In the genomic region with DNA sequence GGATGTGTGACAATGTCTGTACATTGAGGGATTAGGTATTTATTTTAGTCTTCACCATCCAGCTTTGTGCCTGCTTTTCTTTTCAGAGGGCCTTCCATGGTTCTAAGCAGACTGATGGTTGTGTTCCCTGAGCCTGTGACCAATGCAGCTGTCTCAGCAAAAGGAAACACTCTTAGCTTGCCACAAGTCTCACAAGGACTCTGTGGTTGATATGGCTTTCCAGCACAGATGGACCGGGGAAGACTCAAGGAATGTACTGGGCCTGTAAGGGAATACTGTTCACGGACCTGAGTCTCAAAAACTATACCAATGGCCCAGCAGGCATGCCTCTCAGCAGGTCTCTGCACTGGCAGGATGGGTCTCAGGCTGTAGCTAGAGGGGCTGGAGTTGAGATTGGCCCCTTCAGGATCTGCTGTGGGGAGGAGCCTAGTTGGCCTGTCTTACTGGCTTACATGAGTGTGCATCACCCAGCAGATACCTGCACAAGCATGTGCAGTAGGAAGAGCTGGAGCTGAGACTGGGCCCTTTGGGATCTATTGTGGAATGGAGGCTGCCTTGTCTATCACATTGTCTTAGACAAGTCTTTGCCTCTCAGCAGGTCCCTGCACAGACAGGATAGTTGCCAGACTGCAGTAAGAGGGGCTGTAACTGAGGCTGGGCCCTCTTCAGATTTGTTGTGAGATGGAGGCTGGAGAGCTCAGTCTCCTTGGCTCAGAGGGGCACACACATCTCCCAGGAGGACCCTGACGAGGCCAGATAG, we compare ENCODE assay signal across 21 cellular contexts. TPM values are rescaled to one million over a fixed set of nuclear protein-coding genes. Genes with fewer than 3 reads are reported as not detected.
A peak's percentile ranks its signal among the peaks of the same experiment; 100 is the strongest.
DNase-seq lines count a peak whose midpoint lies in the region; ATAC-seq and TF ChIP-seq lines count a peak whose summit lies in the region.
"Had no signal": no experiment of that assay in that cellular context is flagged by ENCODE, and none has a peak within 500 bp of the region (broad histone marks: within the 10 kb centered on the region; RNA-seq: fewer than 3 reads in every experiment).

No MANE protein-coding gene starts in this region.

- peaks cover 5% of the 10 kb centered on the region for H3K4me1 ChIP-seq in endodermal cell (ENCODE audit: control insufficient read depth, insufficient read depth, low read length)
- no peaks in the 10 kb centered on the region for H3K4me1 ChIP-seq in smooth muscle cell (ENCODE audit: low read depth)
- peaks cover 3% of the 10 kb centered on the region; the same call in 1 of the 2 replicates for H3K4me1 ChIP-seq in Caco-2
- H3K4me1 ChIP-seq: neural progenitor cell, testis had no signal

- no peaks in the 10 kb centered on the region for H4K20me1 ChIP-seq in smooth muscle cell (ENCODE audit: low read depth)

- POLR2A ChIA-PET in activated CD4-positive, alpha-beta T cell treated with anti-CD3 and anti-CD28 coated beads, Interleukin-2, amount 10 ng/mL, durations not matched to agents 7 days and 5 days (lab: Charles Lee) = no interaction called here
- POLR2A ChIA-PET in Caco-2 (lab: Charles Lee) = no interaction called here

- no peaks in the 10 kb centered on the region for H3K9me3 ChIP-seq in endodermal cell (ENCODE audit: control insufficient read depth, low read length)
- no peaks in the 10 kb centered on the region for H3K9me3 ChIP-seq in smooth muscle cell (replicated peaks; ENCODE audit: low read depth)
- H3K9me3 ChIP-seq in Caco-2 = peaks cover 11% of the 10 kb centered on the region; the same call in 1 of the 2 replicates
- H3K9me3 ChIP-seq: testis had no signal

- H3K27ac ChIP-seq in endodermal cell (ENCODE audit: low read depth, low read length) (no peak overlapping the region), smooth muscle cell (ENCODE audit: low read depth) (no peak overlapping the region)
- H3K27ac ChIP-seq: coronary artery, neural progenitor cell, testis had no signal

- H3K4me3 ChIP-seq in endodermal cell (ENCODE audit: low read length) (peak overlapping the region; percentile 10), smooth muscle cell (no peak overlapping the region), Caco-2 (ENCODE audit: low read depth, low read length) (no peak overlapping the region)
- H3K4me3 ChIP-seq: coronary artery, neural progenitor cell, testis had no signal

- peaks cover 6% of the 10 kb centered on the region for H3K27me3 Mint-ChIP-seq in activated CD4-positive, alpha-beta T cell treated with anti-CD3 and anti-CD28 coated beads, Interleukin-2, amount 10 ng/mL, durations not matched to agents 7 days and 5 days
- H3K27me3 Mint-ChIP-seq in endodermal cell (ENCODE audit: insufficient read depth) (peaks cover 1% of the 10 kb centered on the region), Caco-2 (ENCODE audit: insufficient read depth, unreplicated experiment) (no peaks in the 10 kb centered on the region)
- H3K27me3 Mint-ChIP-seq: activated B cell treated with CpG ODN at 0.5 μM for 24 hours, T-helper 17 cell had no signal

- no peak for DNase-seq in activated CD4-positive, alpha-beta T cell treated with anti-CD3 and anti-CD28 coated beads, Interleukin-2, amount 10 ng/mL, durations not matched to agents 7 days and 5 days
- no peak for DNase-seq in activated CD4-positive, alpha-beta T cell treated with anti-CD3 and anti-CD28 coated beads, Interleukin-2, amount 50 U/mL, for 48 hours
- DNase-seq in endodermal cell (peak; percentile 55), smooth muscle cell (lab: John Stamatoyannopoulos, UW; ENCODE audit: unreplicated experiment) (no peak), DMS153 (lab: John Stamatoyannopoulos, UW) (no peak), Caco-2 (no peak), globus pallidus (ENCODE audit: low spot score) (no peak)
- DNase-seq: activated CD8-positive, alpha-beta memory T cell treated with anti-CD3 and anti-CD28 coated beads for 24 hours; DND-41; KG1; NCI-H1092; NCI-H2029 treated with DMSO at 0.1 percent for 48 hours; SHP77; T-helper 17 cell; testis had no signal

- H3K36me3 ChIP-seq in endodermal cell (ENCODE audit: control insufficient read depth, insufficient read depth, low read length) (no peaks in the 10 kb centered on the region), smooth muscle cell (ENCODE audit: low read depth) (no peaks in the 10 kb centered on the region), Caco-2 (ENCODE audit: control insufficient read depth, insufficient read depth, low read length) (no peaks in the 10 kb centered on the region)
- H3K36me3 ChIP-seq: neural progenitor cell had no signal

- H3K27me3 ChIP-seq in endodermal cell (ENCODE audit: control insufficient read depth, insufficient read depth, low read length, poor library complexity, severe bottlenecking) (no peaks in the 10 kb centered on the region), smooth muscle cell (ENCODE audit: low read depth) (no peaks in the 10 kb centered on the region), Caco-2 (replicated peaks; ENCODE audit: control insufficient read depth, insufficient read depth, low read length) (no peaks in the 10 kb centered on the region)
- H3K27me3 ChIP-seq: neural progenitor cell, testis had no signal

- no peak overlapping the region for H3K4me2 ChIP-seq in smooth muscle cell
- H3K4me2 ChIP-seq: neural progenitor cell had no signal

- H3K9ac ChIP-seq in endodermal cell (ENCODE audit: extremely low read depth, low read length, poor library complexity, severe bottlenecking) (no peak overlapping the region), smooth muscle cell (ENCODE audit: low read depth) (no peak overlapping the region)
- H3K9ac ChIP-seq: neural progenitor cell had no signal

- no peak for TF ChIP-seq CTCF in endodermal cell (conservative IDR thresholded peaks at IDR 0.05)
- no peak for TF ChIP-seq CTCF in smooth muscle cell (IDR thresholded peaks at IDR 0.05; ENCODE audit: borderline replicate concordance, insufficient read depth, poor library complexity, severe bottlenecking)
- no peak for TF ChIP-seq CTCF in Caco-2 (IDR thresholded peaks at IDR 0.05; ENCODE audit: insufficient read depth in 1 of 2, low read depth in 1 of 2, low read length in 1 of 2, severe bottlenecking in 1 of 2, unreplicated experiment in 1 of 2)

- CTCF ChIA-PET in activated CD4-positive, alpha-beta T cell treated with anti-CD3 and anti-CD28 coated beads, Interleukin-2, amount 10 ng/mL, durations not matched to agents 7 days and 5 days (lab: Charles Lee) = no interaction called here
- CTCF ChIA-PET in Caco-2 (lab: Charles Lee) = interaction anchor here (0.7 kb wide), 1 partner anchor 20 kb away, joined by 4 read pairs; no protein-coding TSS in a partner anchor

- intact Hi-C loops in Caco-2 (cut with micrococcal nuclease; ENCODE audit: unreplicated experiment) = no loop called here

- WGBS in endodermal cell (ENCODE audit: insufficient coverage in 1 of 2, insufficient read length in 1 of 2), 2 experiments = 95 to 100% methylated on average over 1 to 3 of the region's 3 CpGs
- 84% methylated on average over 3 of the region's 3 CpGs for WGBS in smooth muscle cell (ENCODE audit: low lambda C conversion rate)

- H3K9me3 Mint-ChIP-seq in activated CD4-positive, alpha-beta T cell treated with anti-CD3 and anti-CD28 coated beads, Interleukin-2, amount 10 ng/mL, durations not matched to agents 7 days and 5 days = peaks cover 2% of the 10 kb centered on the region
- peaks cover 13% of the 10 kb centered on the region for H3K9me3 Mint-ChIP-seq in endodermal cell
- peaks cover 38% of the 10 kb centered on the region for H3K9me3 Mint-ChIP-seq in Caco-2 (ENCODE audit: unreplicated experiment)
- H3K9me3 Mint-ChIP-seq: neural progenitor cell had no signal

- no peaks in the 10 kb centered on the region for H3K36me3 Mint-ChIP-seq in activated CD4-positive, alpha-beta T cell treated with anti-CD3 and anti-CD28 coated beads, Interleukin-2, amount 10 ng/mL, durations not matched to agents 7 days and 5 days (ENCODE audit: low read depth)
- H3K36me3 Mint-ChIP-seq in endodermal cell (ENCODE audit: low read depth) = no peaks in the 10 kb centered on the region
- no peaks in the 10 kb centered on the region for H3K36me3 Mint-ChIP-seq in Caco-2 (ENCODE audit: insufficient read depth, unreplicated experiment)
- H3K36me3 Mint-ChIP-seq: neural progenitor cell had no signal

- no peak overlapping the region for H2AFZ ChIP-seq in smooth muscle cell (ENCODE audit: low read depth)
- H2AFZ ChIP-seq: neural progenitor cell had no signal

- ATAC-seq in HG03432 (IDR thresholded peaks at IDR 0.05; ENCODE audit: unreplicated experiment) = peak; percentile 24
- ATAC-seq: T-helper 17 cell had no signal

- peaks cover 10% of the 10 kb centered on the region for H3K4me1 Mint-ChIP-seq in activated CD4-positive, alpha-beta T cell treated with anti-CD3 and anti-CD28 coated beads, Interleukin-2, amount 10 ng/mL, durations not matched to agents 7 days and 5 days
- H3K4me1 Mint-ChIP-seq in endodermal cell (peaks cover 17% of the 10 kb centered on the region), Caco-2 (ENCODE audit: low read depth, unreplicated experiment) (peaks cover 9% of the 10 kb centered on the region)
- H3K4me1 Mint-ChIP-seq: brain, neural progenitor cell, T-helper 17 cell had no signal

- H3K4me3 Mint-ChIP-seq in activated CD4-positive, alpha-beta T cell treated with anti-CD3 and anti-CD28 coated beads, Interleukin-2, amount 10 ng/mL, durations not matched to agents 7 days and 5 days = no peak overlapping the region
- H3K4me3 Mint-ChIP-seq in endodermal cell = no peak overlapping the region
- no peak overlapping the region for H3K4me3 Mint-ChIP-seq in Caco-2 (ENCODE audit: unreplicated experiment)
- H3K4me3 Mint-ChIP-seq: activated T-helper 1 cell treated with anti-CD3 and anti-CD28 coated beads, Interleukin-12 subunit alpha, Interleukin-12 subunit beta, Interleukin-2, Interleukin-4 antibody, amounts not matched to agents 30 ng/mL and 10 ng/mL and 1 ng/mL, durations not matched to agents 14 hours and 24 hours and 36 hours; brain; neural progenitor cell; T-helper 17 cell had no signal

- no TSS peak for BruUV-seq in Caco-2 (replicated peaks; lab: Mats Ljungman, UMichigan)

- H3F3A ChIP-seq in smooth muscle cell (ENCODE audit: low read depth) = no peaks in the 10 kb centered on the region

- H3K27ac Mint-ChIP-seq in activated CD4-positive, alpha-beta T cell treated with anti-CD3 and anti-CD28 coated beads, Interleukin-2, amount 10 ng/mL, durations not matched to agents 7 days and 5 days = peak overlapping the region; percentile 27
- H3K27ac Mint-ChIP-seq in endodermal cell (peak overlapping the region; percentile 66), Caco-2 (ENCODE audit: unreplicated experiment) (no peak overlapping the region)
- H3K27ac Mint-ChIP-seq: activated T-helper 1 cell treated with anti-CD3 and anti-CD28 coated beads, Interleukin-12 subunit alpha, Interleukin-12 subunit beta, Interleukin-2, Interleukin-4 antibody, amounts not matched to agents 30 ng/mL and 10 ng/mL and 1 ng/mL, durations not matched to agents 14 hours and 24 hours and 36 hours; brain; neural progenitor cell; T-helper 17 cell had no signal

- no peaks in the 10 kb centered on the region for H3K79me2 ChIP-seq in smooth muscle cell (ENCODE audit: low read depth)

RNA-seq across cellular contexts. Expression of a gene that starts 52.0 kb away (rescaled TPM):
- not detected for total RNA-seq in activated CD4-positive, alpha-beta T cell treated with anti-CD3 and anti-CD28 coated beads, Interleukin-2, amount 10 ng/mL, durations not matched to agents 7 days and 5 days
- total RNA-seq in endodermal cell = not detected
- polyA plus RNA-seq in endodermal cell (2013, experiment 1 of 2) = not detected
- polyA plus RNA-seq in endodermal cell (2013, experiment 2 of 2) = not detected
- total RNA-seq in smooth muscle cell = not detected in 2 replicates
- not detected in 2 replicates for polyA plus RNA-seq in smooth muscle cell
- not detected in 2 replicates for total RNA-seq in Caco-2 (2022)
- total RNA-seq: activated B cell treated with CpG ODN at 0.5 μM for 24 hours; activated T-helper 1 cell treated with anti-CD3 and anti-CD28 coated beads, Interleukin-12 subunit alpha, Interleukin-12 subunit beta, Interleukin-2, Interleukin-4 antibody, amounts not matched to agents 30 ng/mL and 10 ng/mL and 1 ng/mL, durations not matched to agents 14 hours and 24 hours and 36 hours; T-helper 17 cell had no signal
